In genomic region chr3:47781326-47781684, GRCh38 we compare ENCODE assay signal across 9 cellular contexts. TPM values are rescaled to one million over a fixed set of nuclear protein-coding genes. Genes with fewer than 3 reads are reported as not detected.
DNase-seq lines count a peak whose midpoint lies in the region; FAIRE-seq and TF ChIP-seq lines count a peak whose summit lies in the region.
"Had no signal": no experiment of that assay in that cellular context is flagged by ENCODE, and none has a peak within 500 bp of the region (broad histone marks: within the 10 kb centered on the region; RNA-seq: fewer than 3 reads in every experiment).

No MANE protein-coding gene starts in this region.

- peaks cover 16% of the 10 kb centered on the region for H3F3A ChIP-seq in neural progenitor cell (ENCODE audit: low read depth)

- H3K4me1 ChIP-seq in neural progenitor cell: peaks cover 9% of the 10 kb centered on the region

- H3K4me2 ChIP-seq in neural progenitor cell: peak overlapping the region; percentile 75

- no peaks in the 10 kb centered on the region for H3K27me3 ChIP-seq in neural progenitor cell

- peak overlapping the region; percentile 91 for H3K4me3 ChIP-seq in fibroblast of pulmonary artery (replicated peaks; ENCODE audit: low read depth, low read length)
- H3K4me3 ChIP-seq in neural progenitor cell: peak overlapping the region; percentile 88

- H3K27me3 Mint-ChIP-seq in neural progenitor cell (ENCODE audit: insufficient read depth, low read depth): peaks cover 4% of the 10 kb centered on the region

- H3K27ac Mint-ChIP-seq in neural progenitor cell: peak overlapping the region; percentile 98

- H2AFZ ChIP-seq in neural progenitor cell (replicated peaks): peak overlapping the region; percentile 27

- no peak for FAIRE-seq in GM12891 (lab: Jason Lieb, UNC)
- FAIRE-seq: islet of Langerhans had no signal

- no peaks in the 10 kb centered on the region for H3K9me3 Mint-ChIP-seq in neural progenitor cell

- peak overlapping the region; percentile 98 for H3K4me3 Mint-ChIP-seq in neural progenitor cell

- H3K4me1 Mint-ChIP-seq in neural progenitor cell: peaks cover 17% of the 10 kb centered on the region

- no peaks in the 10 kb centered on the region for H3K36me3 ChIP-seq in neural progenitor cell

- peak overlapping the region; percentile 94 for H3K27ac ChIP-seq in neural progenitor cell
- peak overlapping the region; percentile 97 for H3K27ac ChIP-seq in substantia nigra (ENCODE audit: low read depth, low read length, poor library complexity, severe bottlenecking)

- peaks cover 42% of the 10 kb centered on the region for H4K20me1 ChIP-seq in neural progenitor cell (ENCODE audit: low read depth)

- H3K79me2 ChIP-seq in neural progenitor cell (ENCODE audit: low read depth): peaks cover 69% of the 10 kb centered on the region

- TF ChIP-seq CTCF in fibroblast of pulmonary artery (IDR thresholded peaks at IDR 0.05; ENCODE audit: low read length, missing control alignments): no peak
- TF ChIP-seq CTCF in neural progenitor cell (IDR thresholded peaks at IDR 0.05): no peak

- H3K36me3 Mint-ChIP-seq in neural progenitor cell: no peaks in the 10 kb centered on the region

- no peaks in the 10 kb centered on the region for H3K9me3 ChIP-seq in neural progenitor cell (ENCODE audit: low read depth)

- DNase-seq in GM12891 (ENCODE audit: insufficient read length, low spot score) (peak; percentile 46), HCEC 1CT (peak; percentile 26), NCI-H1092 treated with DMSO at 0.1 percent for 48 hours (lab: John Stamatoyannopoulos, UW) (peak; percentile 25), activated T-helper 1 cell treated with Interleukin-2 at 50 U/mL for 16 hours (ENCODE audit: low read depth) (peak; percentile 40), fibroblast of pulmonary artery (ENCODE audit: low read depth) (peak; percentile 15), neural progenitor cell (ENCODE audit: low spot score) (peak; percentile 82), substantia nigra (lab: John Stamatoyannopoulos, UW) (peak in 42 of 49 donors; percentile 6 to 84 (median 70)), DMS153 (lab: John Stamatoyannopoulos, UW) (no peak)

- H3K9ac ChIP-seq in neural progenitor cell: peak overlapping the region; percentile 96

- TF ChIP-seq POLR2A in GM12891 (IDR thresholded peaks at IDR 0.05; ENCODE audit: low read depth, low read length): peak; percentile 40; the same call in 1 of the 2 replicates

TF ChIP-seq in GM12891, 5 proteins besides CTCF, POLR2A, EP300 and RAD21:
- TF ChIP-seq POLR2AphosphoS5 (IDR thresholded peaks at IDR 0.05; ENCODE audit: low read depth, low read length) (peak; percentile 46; the same call in 1 of the 2 replicates), SPI1 (IDR thresholded peaks at IDR 0.05; ENCODE audit: low read depth, low read length) (no peak)
TF ChIP-seq in GM12891: peak in this region for 1.

RNA-seq across cellular contexts. Expression of gene SMARCC1, which starts 0.4 kb away (rescaled TPM):
- 39.9 TPM for polyA plus RNA-seq in GM12891 (2012; ENCODE audit: low read depth, missing spikeins)
- total RNA-seq in neural progenitor cell (ENCODE audit: low replicate concordance): 167 and 175 TPM in 2 replicates

RNA-seq across cellular contexts. Expression of gene DHX30, which starts 21.6 kb away (rescaled TPM):
- 31.0 TPM for polyA plus RNA-seq in GM12891 (2012; ENCODE audit: low read depth, missing spikeins)
- 70.9 and 116 TPM in 2 replicates for total RNA-seq in neural progenitor cell (ENCODE audit: low replicate concordance)
